Comparison of ENCODE assay signal across 1 cellular context in the genomic region with DNA sequence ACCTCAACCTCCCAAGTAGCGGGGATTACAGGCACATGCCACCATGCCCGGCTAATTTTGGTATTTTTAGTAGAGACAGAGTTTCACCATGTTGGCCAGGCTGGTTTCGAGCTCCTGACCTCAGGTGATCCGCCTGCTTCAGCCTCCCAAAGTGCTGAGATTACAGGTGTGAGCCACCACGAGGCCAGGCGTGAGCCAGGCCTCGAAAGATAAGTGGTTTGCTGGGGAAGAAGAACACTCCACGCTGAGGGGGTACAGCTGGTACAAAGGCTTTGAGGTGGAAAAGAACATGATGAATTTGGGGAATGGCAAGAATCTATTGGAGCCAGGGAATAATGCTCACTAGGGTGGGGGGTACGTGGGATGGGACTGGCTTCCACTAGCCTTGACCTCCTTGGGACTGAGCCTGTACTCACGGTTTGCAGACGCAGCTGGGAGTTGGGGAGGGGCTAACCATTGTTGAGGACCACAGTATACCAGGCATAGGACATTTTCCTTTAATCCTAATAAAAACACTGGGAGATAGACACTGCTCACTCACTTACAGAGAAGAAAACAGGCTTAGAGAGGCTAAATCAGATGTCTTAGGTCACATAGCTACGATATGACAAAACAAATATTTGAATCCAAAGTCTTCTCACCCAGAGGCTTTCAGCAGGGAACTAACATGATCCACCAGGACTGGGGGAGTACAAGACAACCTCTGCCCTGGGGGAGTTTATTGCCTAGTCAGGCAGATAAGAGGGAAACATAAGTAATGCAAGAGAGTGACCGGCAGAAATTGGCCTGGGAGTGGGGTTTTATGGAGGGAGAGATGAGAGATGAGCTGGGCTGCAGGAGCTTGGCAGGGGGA.
TF ChIP-seq lines count a peak whose summit lies in the region.

No MANE protein-coding gene starts in this region.

TF ChIP-seq in HepG2, 621 proteins besides CTCF, POLR2A, EP300 and RAD21 (continued from another document and continues in another):
- TF ChIP-seq, protein P1, sequence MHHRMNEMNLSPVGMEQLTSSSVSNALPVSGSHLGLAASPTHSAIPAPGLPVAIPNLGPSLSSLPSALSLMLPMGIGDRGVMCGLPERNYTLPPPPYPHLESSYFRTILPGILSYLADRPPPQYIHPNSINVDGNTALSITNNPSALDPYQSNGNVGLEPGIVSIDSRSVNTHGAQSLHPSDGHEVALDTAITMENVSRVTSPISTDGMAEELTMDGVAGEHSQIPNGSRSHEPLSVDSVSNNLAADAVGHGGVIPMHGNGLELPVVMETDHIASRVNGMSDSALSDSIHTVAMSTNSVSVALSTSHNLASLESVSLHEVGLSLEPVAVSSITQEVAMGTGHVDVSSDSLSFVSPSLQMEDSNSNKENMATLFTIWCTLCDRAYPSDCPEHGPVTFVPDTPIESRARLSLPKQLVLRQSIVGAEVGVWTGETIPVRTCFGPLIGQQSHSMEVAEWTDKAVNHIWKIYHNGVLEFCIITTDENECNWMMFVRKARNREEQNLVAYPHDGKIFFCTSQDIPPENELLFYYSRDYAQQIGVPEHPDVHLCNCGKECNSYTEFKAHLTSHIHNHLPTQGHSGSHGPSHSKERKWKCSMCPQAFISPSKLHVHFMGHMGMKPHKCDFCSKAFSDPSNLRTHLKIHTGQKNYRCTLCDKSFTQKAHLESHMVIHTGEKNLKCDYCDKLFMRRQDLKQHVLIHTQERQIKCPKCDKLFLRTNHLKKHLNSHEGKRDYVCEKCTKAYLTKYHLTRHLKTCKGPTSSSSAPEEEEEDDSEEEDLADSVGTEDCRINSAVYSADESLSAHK (CRISPR knock-in tag; IDR thresholded peaks at IDR 0.05; ENCODE audit: borderline replicate concordance), result no peak
- TF ChIP-seq NFE2L2 (IDR thresholded peaks at IDR 0.05; ENCODE audit: low read length), result 0 out of 2 replicates have a peak, but pooled peaks have one; percentile 10
- no peak for TF ChIP-seq ZNF670 (CRISPR knock-in tag; IDR thresholded peaks at IDR 0.05; ENCODE audit: borderline replicate concordance)
- TF ChIP-seq ZNF790 (CRISPR knock-in tag; IDR thresholded peaks at IDR 0.05; ENCODE audit: borderline replicate concordance), result no peak
- TF ChIP-seq, protein P2, sequence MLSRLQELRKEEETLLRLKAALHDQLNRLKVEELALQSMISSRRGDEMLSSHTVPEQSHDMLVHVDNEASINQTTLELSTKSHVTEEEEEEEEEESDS (CRISPR knock-in tag; IDR thresholded peaks at IDR 0.05; ENCODE audit: borderline replicate concordance), result no peak
- TF ChIP-seq ZNF563 (CRISPR knock-in tag; IDR thresholded peaks at IDR 0.05), result 0 out of 2 replicates have a peak, but pooled peaks have one; percentile 11
- TF ChIP-seq NFIC (IDR thresholded peaks at IDR 0.05; ENCODE audit: low read length), result peak; percentile 90
- TF ChIP-seq, protein P3, sequence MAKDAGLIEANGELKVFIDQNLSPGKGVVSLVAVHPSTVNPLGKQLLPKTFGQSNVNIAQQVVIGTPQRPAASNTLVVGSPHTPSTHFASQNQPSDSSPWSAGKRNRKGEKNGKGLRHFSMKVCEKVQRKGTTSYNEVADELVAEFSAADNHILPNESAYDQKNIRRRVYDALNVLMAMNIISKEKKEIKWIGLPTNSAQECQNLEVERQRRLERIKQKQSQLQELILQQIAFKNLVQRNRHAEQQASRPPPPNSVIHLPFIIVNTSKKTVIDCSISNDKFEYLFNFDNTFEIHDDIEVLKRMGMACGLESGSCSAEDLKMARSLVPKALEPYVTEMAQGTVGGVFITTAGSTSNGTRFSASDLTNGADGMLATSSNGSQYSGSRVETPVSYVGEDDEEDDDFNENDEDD (CRISPR knock-in tag; IDR thresholded peaks at IDR 0.05; ENCODE audit: borderline replicate concordance), result no peak
- TF ChIP-seq, protein P4, sequence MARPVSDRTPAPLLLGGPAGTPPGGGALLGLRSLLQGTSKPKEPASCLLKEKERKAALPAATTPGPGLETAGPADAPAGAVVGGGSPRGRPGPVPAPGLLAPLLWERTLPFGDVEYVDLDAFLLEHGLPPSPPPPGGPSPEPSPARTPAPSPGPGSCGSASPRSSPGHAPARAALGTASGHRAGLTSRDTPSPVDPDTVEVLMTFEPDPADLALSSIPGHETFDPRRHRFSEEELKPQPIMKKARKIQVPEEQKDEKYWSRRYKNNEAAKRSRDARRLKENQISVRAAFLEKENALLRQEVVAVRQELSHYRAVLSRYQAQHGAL (CRISPR knock-in tag; IDR thresholded peaks at IDR 0.05; ENCODE audit: not compliant biosample characterization), result no peak
- TF ChIP-seq CCAR2 (optimal IDR thresholded peaks at IDR 0.05; ENCODE audit: low read depth, low read length), result no peak
- no peak for TF ChIP-seq NONO (IDR thresholded peaks at IDR 0.05)
- TF ChIP-seq NONO (CRISPR knock-in tag; conservative IDR thresholded peaks at IDR 0.05), result peak; percentile 78
- TF ChIP-seq ZNF20 (CRISPR knock-in tag; IDR thresholded peaks at IDR 0.05), result no peak
- no peak for TF ChIP-seq ZNF652 (CRISPR knock-in tag; IDR thresholded peaks at IDR 0.05; ENCODE audit: borderline replicate concordance, low read depth)
- TF ChIP-seq GATAD2A (CRISPR knock-in tag; IDR thresholded peaks at IDR 0.05), result peak; percentile 97
- no peak for TF ChIP-seq ZNF883 (CRISPR knock-in tag; IDR thresholded peaks at IDR 0.05; ENCODE audit: not compliant biosample characterization)
- TF ChIP-seq, protein P5, sequence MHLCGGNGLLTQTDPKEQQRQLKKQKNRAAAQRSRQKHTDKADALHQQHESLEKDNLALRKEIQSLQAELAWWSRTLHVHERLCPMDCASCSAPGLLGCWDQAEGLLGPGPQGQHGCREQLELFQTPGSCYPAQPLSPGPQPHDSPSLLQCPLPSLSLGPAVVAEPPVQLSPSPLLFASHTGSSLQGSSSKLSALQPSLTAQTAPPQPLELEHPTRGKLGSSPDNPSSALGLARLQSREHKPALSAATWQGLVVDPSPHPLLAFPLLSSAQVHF (CRISPR knock-in tag; IDR thresholded peaks at IDR 0.05), result no peak
- no peak for TF ChIP-seq HNRNPUL1 (IDR thresholded peaks at IDR 0.05; ENCODE audit: low read depth, low read length)
- TF ChIP-seq ZNF264 (CRISPR knock-in tag; IDR thresholded peaks at IDR 0.05), result peak; percentile 72; the same call in 1 of the 2 replicates
- 0 out of 2 replicates have a peak, but pooled peaks have one; percentile 21 for TF ChIP-seq ATF7 (IDR thresholded peaks at IDR 0.05)
- no peak for TF ChIP-seq ATF7 (CRISPR knock-in tag; IDR thresholded peaks at IDR 0.05)
- TF ChIP-seq, protein P6, sequence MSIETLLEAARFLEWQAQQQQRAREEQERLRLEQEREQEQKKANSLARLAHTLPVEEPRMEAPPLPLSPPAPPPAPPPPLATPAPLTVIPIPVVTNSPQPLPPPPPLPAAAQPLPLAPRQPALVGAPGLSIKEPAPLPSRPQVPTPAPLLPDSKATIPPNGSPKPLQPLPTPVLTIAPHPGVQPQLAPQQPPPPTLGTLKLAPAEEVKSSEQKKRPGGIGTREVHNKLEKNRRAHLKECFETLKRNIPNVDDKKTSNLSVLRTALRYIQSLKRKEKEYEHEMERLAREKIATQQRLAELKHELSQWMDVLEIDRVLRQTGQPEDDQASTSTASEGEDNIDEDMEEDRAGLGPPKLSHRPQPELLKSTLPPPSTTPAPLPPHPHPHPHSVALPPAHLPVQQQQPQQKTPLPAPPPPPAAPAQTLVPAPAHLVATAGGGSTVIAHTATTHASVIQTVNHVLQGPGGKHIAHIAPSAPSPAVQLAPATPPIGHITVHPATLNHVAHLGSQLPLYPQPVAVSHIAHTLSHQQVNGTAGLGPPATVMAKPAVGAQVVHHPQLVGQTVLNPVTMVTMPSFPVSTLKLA (IDR thresholded peaks at IDR 0.05), result no peak
- TF ChIP-seq, protein P7, sequence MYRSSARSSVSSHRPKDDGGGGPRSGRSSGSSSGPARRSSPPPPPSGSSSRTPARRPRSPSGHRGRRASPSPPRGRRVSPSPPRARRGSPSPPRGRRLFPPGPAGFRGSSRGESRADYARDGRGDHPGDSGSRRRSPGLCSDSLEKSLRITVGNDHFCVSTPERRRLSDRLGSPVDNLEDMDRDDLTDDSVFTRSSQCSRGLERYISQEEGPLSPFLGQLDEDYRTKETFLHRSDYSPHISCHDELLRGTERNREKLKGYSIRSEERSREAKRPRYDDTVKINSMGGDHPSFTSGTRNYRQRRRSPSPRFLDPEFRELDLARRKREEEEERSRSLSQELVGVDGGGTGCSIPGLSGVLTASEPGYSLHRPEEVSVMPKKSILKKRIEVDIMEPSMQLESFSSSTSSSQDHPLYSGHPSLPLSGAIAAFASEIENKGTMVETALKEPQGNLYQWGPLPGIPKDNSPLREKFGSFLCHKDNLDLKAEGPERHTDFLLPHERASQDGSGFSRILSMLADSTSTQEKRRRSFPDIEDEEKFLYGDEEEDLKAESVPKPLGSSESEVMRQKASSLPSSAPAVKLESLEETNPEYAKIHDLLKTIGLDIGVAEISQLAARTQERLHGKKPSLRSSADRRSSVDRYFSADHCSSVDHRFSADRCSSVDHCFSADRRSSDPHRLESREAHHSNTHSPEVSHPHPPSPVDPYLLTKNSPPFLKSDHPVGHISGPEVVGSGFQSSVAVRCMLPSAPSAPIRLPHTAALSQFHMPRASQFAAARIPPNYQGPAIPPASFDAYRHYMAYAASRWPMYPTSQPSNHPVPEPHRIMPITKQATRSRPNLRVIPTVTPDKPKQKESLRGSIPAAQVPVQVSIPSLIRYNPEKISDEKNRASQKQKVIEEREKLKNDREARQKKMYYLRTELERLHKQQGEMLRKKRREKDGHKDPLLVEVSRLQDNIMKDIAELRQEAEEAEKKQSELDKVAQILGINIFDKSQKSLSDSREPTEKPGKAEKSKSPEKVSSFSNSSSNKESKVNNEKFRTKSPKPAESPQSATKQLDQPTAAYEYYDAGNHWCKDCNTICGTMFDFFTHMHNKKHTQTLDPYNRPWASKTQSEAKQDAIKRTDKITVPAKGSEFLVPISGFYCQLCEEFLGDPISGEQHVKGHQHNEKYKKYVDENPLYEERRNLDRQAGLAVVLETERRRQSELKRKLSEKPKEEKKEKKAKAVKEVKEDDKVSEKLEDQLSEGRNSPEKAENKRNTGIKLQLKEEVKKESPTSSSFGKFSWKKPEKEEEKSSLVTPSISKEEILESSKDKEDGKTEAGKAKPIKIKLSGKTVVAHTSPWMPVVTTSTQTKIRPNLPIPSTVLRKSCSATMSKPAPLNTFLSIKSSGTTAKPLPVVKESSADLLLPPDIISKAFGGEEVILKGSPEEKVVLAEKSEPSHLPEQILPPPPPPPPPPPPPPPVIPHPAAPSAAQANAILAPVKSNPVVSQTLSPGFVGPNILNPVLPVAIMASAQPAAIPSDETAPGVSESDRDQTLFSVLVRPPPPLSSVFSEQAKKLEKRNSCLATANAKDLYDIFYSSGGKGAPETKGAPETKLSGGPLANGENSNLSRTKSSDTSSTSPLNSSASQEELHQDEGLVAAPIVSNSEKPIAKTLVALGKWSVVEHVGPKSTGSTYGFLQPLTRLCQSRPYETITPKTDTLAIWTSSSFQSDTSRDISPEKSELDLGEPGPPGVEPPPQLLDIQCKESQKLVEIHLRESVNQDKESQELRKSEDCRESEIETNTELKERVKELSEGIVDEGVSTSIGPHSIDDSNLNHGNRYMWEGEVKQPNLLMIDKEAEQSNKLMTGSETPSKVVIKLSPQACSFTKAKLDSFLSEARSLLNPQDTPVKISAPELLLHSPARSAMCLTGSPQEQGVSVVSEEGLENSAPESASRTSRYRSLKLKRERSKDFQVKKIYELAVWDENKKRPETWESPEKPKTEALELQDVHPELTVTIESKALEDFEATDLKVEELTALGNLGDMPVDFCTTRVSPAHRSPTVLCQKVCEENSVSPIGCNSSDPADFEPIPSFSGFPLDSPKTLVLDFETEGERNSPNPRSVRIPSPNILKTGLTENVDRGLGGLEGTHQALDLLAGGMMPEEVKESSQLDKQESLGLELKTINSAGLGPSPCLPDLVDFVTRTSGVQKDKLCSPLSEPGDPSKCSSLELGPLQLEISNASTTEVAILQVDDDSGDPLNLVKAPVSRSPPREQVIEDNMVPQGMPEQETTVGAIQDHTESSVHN (CRISPR knock-in tag; IDR thresholded peaks at IDR 0.05), result no peak
- peak; percentile 10; the same call in 1 of the 2 replicates for TF ChIP-seq SMC3 (IDR thresholded peaks at IDR 0.05; ENCODE audit: low read length)
- TF ChIP-seq ZNF605 (CRISPR knock-in tag; IDR thresholded peaks at IDR 0.05), result no peak
- TF ChIP-seq, protein P8, sequence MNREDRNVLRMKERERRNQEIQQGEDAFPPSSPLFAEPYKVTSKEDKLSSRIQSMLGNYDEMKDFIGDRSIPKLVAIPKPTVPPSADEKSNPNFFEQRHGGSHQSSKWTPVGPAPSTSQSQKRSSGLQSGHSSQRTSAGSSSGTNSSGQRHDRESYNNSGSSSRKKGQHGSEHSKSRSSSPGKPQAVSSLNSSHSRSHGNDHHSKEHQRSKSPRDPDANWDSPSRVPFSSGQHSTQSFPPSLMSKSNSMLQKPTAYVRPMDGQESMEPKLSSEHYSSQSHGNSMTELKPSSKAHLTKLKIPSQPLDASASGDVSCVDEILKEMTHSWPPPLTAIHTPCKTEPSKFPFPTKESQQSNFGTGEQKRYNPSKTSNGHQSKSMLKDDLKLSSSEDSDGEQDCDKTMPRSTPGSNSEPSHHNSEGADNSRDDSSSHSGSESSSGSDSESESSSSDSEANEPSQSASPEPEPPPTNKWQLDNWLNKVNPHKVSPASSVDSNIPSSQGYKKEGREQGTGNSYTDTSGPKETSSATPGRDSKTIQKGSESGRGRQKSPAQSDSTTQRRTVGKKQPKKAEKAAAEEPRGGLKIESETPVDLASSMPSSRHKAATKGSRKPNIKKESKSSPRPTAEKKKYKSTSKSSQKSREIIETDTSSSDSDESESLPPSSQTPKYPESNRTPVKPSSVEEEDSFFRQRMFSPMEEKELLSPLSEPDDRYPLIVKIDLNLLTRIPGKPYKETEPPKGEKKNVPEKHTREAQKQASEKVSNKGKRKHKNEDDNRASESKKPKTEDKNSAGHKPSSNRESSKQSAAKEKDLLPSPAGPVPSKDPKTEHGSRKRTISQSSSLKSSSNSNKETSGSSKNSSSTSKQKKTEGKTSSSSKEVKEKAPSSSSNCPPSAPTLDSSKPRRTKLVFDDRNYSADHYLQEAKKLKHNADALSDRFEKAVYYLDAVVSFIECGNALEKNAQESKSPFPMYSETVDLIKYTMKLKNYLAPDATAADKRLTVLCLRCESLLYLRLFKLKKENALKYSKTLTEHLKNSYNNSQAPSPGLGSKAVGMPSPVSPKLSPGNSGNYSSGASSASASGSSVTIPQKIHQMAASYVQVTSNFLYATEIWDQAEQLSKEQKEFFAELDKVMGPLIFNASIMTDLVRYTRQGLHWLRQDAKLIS (CRISPR knock-in tag; IDR thresholded peaks at IDR 0.05), result no peak
- TF ChIP-seq ZNF101 (CRISPR knock-in tag; IDR thresholded peaks at IDR 0.05; ENCODE audit: borderline replicate concordance, low read depth), result no peak
- TF ChIP-seq ZBTB38 (CRISPR knock-in tag; IDR thresholded peaks at IDR 0.05), result peak; percentile 56; the same call in 1 of the 2 replicates
- peak; percentile 91 for TF ChIP-seq MED1 (CRISPR knock-in tag; IDR thresholded peaks at IDR 0.05)
- TF ChIP-seq HCFC1 (IDR thresholded peaks at IDR 0.05; ENCODE audit: low read depth, low read length), result no peak
- TF ChIP-seq ZNF589 (CRISPR knock-in tag; conservative IDR thresholded peaks at IDR 0.05), result no peak
- TF ChIP-seq ZNF136 (CRISPR knock-in tag; IDR thresholded peaks at IDR 0.05; ENCODE audit: low read depth), result no peak
- 0 out of 2 replicates have a peak, but pooled peaks have one; percentile 21 for TF ChIP-seq ZNF263 (CRISPR knock-in tag; IDR thresholded peaks at IDR 0.05)
- TF ChIP-seq, protein P9, sequence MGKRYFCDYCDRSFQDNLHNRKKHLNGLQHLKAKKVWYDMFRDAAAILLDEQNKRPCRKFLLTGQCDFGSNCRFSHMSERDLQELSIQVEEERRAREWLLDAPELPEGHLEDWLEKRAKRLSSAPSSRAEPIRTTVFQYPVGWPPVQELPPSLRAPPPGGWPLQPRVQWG (CRISPR knock-in tag; IDR thresholded peaks at IDR 0.05; ENCODE audit: borderline replicate concordance, low read depth), result no peak
- TF ChIP-seq RAD51 (IDR thresholded peaks at IDR 0.05; ENCODE audit: borderline replicate concordance), result no peak
- no peak for TF ChIP-seq NR3C1 (CRISPR knock-in tag; IDR thresholded peaks at IDR 0.05)
- TF ChIP-seq ZNF570 (CRISPR knock-in tag; IDR thresholded peaks at IDR 0.05; ENCODE audit: borderline replicate concordance), result no peak
- TF ChIP-seq ZNF333 (CRISPR knock-in tag; IDR thresholded peaks at IDR 0.05; ENCODE audit: borderline replicate concordance), result no peak
